23 cellular contexts compared by ENCODE assay signal in the genomic region with DNA sequence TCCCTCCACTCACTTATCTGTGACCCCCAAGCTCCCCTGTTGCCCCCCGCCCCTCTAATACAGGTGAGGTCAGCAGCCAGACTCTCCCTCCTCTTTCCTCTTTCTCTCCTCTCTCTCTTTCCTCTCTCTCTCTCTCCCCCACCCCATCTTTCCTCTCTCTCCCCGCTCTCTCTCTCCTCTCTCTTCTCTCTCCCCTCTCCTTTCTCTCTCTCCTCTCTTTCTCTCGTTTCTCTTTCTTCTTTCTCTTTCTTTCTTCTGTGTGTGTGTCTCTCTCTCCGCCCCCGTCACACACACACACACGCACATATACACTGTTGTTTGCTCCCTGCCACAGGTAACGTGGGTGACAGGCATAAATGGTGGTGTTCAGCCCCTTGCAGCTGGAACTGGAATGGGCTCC.
"Had no signal": no experiment of that assay in that cellular context is flagged by ENCODE, and none has a peak within 500 bp of the region (broad histone marks: within the 10 kb centered on the region; RNA-seq: fewer than 3 reads in every experiment).

No MANE protein-coding gene starts in this region.

- H3K4me3 Mint-ChIP-seq: immature natural killer cell; naive B cell; nephron; stimulated activated effector memory CD8-positive, alpha-beta T cell treated with anti-CD3 and anti-CD28 coated beads, Interleukin-12 subunit alpha, Interleukin-12 subunit beta, amount 100 ng/mL, for 72 hours had no signal

- H3K9me3 Mint-ChIP-seq: immature natural killer cell; naive B cell; nephron; stimulated activated effector memory CD8-positive, alpha-beta T cell treated with anti-CD3 and anti-CD28 coated beads, Interleukin-12 subunit alpha, Interleukin-12 subunit beta, amount 100 ng/mL, for 72 hours had no signal

- H3K4me1 ChIP-seq: esophagus squamous epithelium, gastroesophageal sphincter, left ventricle myocardium inferior, lower lobe of right lung, psoas muscle, right lobe of liver, suprapubic skin, thyroid gland, upper lobe of left lung, vagina had no signal

- H3K27ac Mint-ChIP-seq: immature natural killer cell; stimulated activated effector memory CD8-positive, alpha-beta T cell treated with anti-CD3 and anti-CD28 coated beads, Interleukin-12 subunit alpha, Interleukin-12 subunit beta, amount 100 ng/mL, for 72 hours had no signal

- H3K4me3 ChIP-seq: esophagus squamous epithelium, gastroesophageal sphincter, left ventricle myocardium inferior, lower lobe of right lung, psoas muscle, right lobe of liver, suprapubic skin, thyroid gland, upper lobe of left lung, vagina had no signal

- H3K36me3 ChIP-seq: esophagus squamous epithelium, gastroesophageal sphincter, left ventricle myocardium inferior, lower lobe of right lung, right lobe of liver, suprapubic skin, thyroid gland, upper lobe of left lung, vagina had no signal

- H3K36me3 Mint-ChIP-seq: immature natural killer cell; naive B cell; stimulated activated effector memory CD8-positive, alpha-beta T cell treated with anti-CD3 and anti-CD28 coated beads, Interleukin-12 subunit alpha, Interleukin-12 subunit beta, amount 100 ng/mL, for 72 hours had no signal

- H3K27me3 ChIP-seq: right lobe of liver, thyroid gland, upper lobe of left lung, vagina had no signal

- ATAC-seq: gastroesophageal sphincter; left cardiac atrium; psoas muscle; right lobe of liver; stimulated activated effector memory CD8-positive, alpha-beta T cell treated with anti-CD3 and anti-CD28 coated beads, Interleukin-12 subunit alpha, Interleukin-12 subunit beta, amount 100 ng/mL, for 72 hours; stimulated activated naive CD8-positive, alpha-beta T cell treated with anti-CD3 and anti-CD28 coated beads, Interleukin-15, Interleukin-2, amounts not matched to agents 100 U/mL and 50 U/mL, for 24 hours had no signal

- H3K9me3 ChIP-seq: esophagus squamous epithelium, gastroesophageal sphincter, left ventricle myocardium inferior, lower lobe of right lung, psoas muscle, right lobe of liver, suprapubic skin, thyroid gland, upper lobe of left lung, vagina had no signal

- H3K4me1 Mint-ChIP-seq: immature natural killer cell had no signal

- H3K27ac ChIP-seq: esophagus squamous epithelium, gastroesophageal sphincter, left ventricle myocardium inferior, lower lobe of right lung, psoas muscle, right lobe of liver, suprapubic skin, thyroid gland, upper lobe of left lung, vagina had no signal

- DNase-seq: dermis blood vessel endothelial cell; esophagus squamous epithelium; foreskin fibroblast; immature natural killer cell; kidney; left cardiac atrium; left ventricle myocardium inferior; lower lobe of right lung; mesenchymal stem cell; naive B cell; psoas muscle; retina; right lobe of liver; stimulated activated CD4-positive, alpha-beta T cell treated with anti-CD3 and anti-CD28 coated beads, Interleukin-4, amount 100 ng/mL, for 1 hour; stimulated activated CD8-positive, alpha-beta memory T cell treated with anti-CD3 and anti-CD28 coated beads, Interleukin-4, amount 100 ng/mL, for 48 hours; stimulated activated naive CD8-positive, alpha-beta T cell treated with anti-CD3 and anti-CD28 coated beads, Interleukin-15, Interleukin-2, amounts not matched to agents 100 U/mL and 50 U/mL, for 24 hours; thyroid gland had no signal
